13 cellular contexts compared by ENCODE assay signal in genomic region chr20:56350842-56351241, GRCh38.
"Had no signal": no experiment of that assay in that cellular context is flagged by ENCODE, and none has a peak within 500 bp of the region (broad histone marks: within the 10 kb centered on the region; RNA-seq: fewer than 3 reads in every experiment).

No MANE protein-coding gene starts in this region.

- H3K27ac ChIP-seq: neural progenitor cell, pancreas, testis had no signal

- H3K4me1 ChIP-seq: testis had no signal

- H3K9me3 ChIP-seq: pancreas, testis had no signal

- DNase-seq: activated CD4-positive, alpha-beta memory T cell treated with anti-CD3 and anti-CD28 coated beads, Interleukin-2, amount 10 ng/mL, durations not matched to agents 7 days and 5 days; activated CD4-positive, alpha-beta T cell treated with anti-CD3 and anti-CD28 coated beads for 1 hour; activated gamma-delta T cell treated with Interleukin-2 at 50 U/mL for 16 hours; activated naive CD8-positive, alpha-beta T cell treated with anti-CD3 and anti-CD28 coated beads for 36 hours; activated T-cell treated with anti-CD3 and anti-CD28 coated beads, Interleukin-2, amount 50 U/mL, for 72 hours; aorta; hippocampal formation; pancreas; stimulated activated CD4-positive, alpha-beta T cell treated with anti-CD3 and anti-CD28 coated beads, Interleukin-4, amount 100 ng/mL, for 24 hours; stimulated activated naive CD8-positive, alpha-beta T cell treated with anti-CD3 and anti-CD28 coated beads, Interleukin-15, amount 100 ng/mL, for 72 hours; testis had no signal

- ATAC-seq: pancreas; stimulated activated naive CD8-positive, alpha-beta T cell treated with anti-CD3 and anti-CD28 coated beads, Interleukin-15, amount 100 ng/mL, for 72 hours had no signal

- H3K36me3 ChIP-seq: neural progenitor cell, pancreas had no signal

- FAIRE-seq: colon, pancreas had no signal

- H3K27me3 ChIP-seq: pancreas, testis had no signal

- H3K4me2 ChIP-seq: neural progenitor cell had no signal

- H3K9ac ChIP-seq: neural progenitor cell had no signal

- H3K4me3 ChIP-seq: neural progenitor cell, pancreas, testis had no signal

- H2AFZ ChIP-seq: neural progenitor cell had no signal
